19 cellular contexts compared by ENCODE assay signal in genomic region chr22:27146871-27147591, GRCh38.
A peak's percentile ranks its signal among the peaks of the same experiment; 100 is the strongest.
DNase-seq lines count a peak whose midpoint lies in the region; ATAC-seq, FAIRE-seq and TF ChIP-seq lines count a peak whose summit lies in the region.
"Had no signal": no experiment of that assay in that cellular context is flagged by ENCODE, and none has a peak within 500 bp of the region (broad histone marks: within the 10 kb centered on the region; RNA-seq: fewer than 3 reads in every experiment).

No MANE protein-coding gene starts in this region.

- H3K9ac ChIP-seq in K562 (ENCODE audit: insufficient read depth in 1 of 2, low read depth in 2 of 2, low read length in 2 of 2) (no peak overlapping the region), mesendoderm (ENCODE audit: low read length) (no peak overlapping the region)

- H3K27me3 ChIP-seq in K562 (ENCODE audit: control insufficient read depth in 2 of 2, insufficient read depth in 2 of 2, low read length in 2 of 2) (no peaks in the 10 kb centered on the region; a peak in 1 of 5 replicates), mesendoderm (ENCODE audit: insufficient read depth, low read length, poor library complexity) (no peaks in the 10 kb centered on the region)

- H2BK15ac ChIP-seq in mesendoderm (replicated peaks; ENCODE audit: low read depth) = no peak overlapping the region

- TF ChIP-seq EP300 in K562 (IDR thresholded peaks at IDR 0.05; ENCODE audit: low read length) = no peak

- H3K4ac ChIP-seq in mesendoderm (ENCODE audit: low read depth, low read length) = no peak overlapping the region

- 0% methylated on average over 4 of the region's 4 CpGs for WGBS in K562 (ENCODE audit: insufficient coverage, low coverage, missing lambda C conversion rate)
- no CpG with 5 or more reads among the region's 4 CpGs for WGBS in mesendoderm (ENCODE audit: extremely low coverage, insufficient coverage, low lambda C conversion rate)

- no peak overlapping the region for H4K5ac ChIP-seq in mesendoderm (ENCODE audit: low read length)

- no TSS peak for BruUV-seq in K562 (replicated peaks; lab: Mats Ljungman, UMichigan)

- FAIRE-seq in HTR-8/SVneo (lab: Jason Lieb, UNC) = no peak
- FAIRE-seq in K562 (lab: Jason Lieb, UNC) = no peak
- FAIRE-seq: H1 had no signal

- no peak overlapping the region for H4K8ac ChIP-seq in mesendoderm (ENCODE audit: low read depth, low read length)

- H3K56ac ChIP-seq in mesendoderm (ENCODE audit: low read length) = no peak overlapping the region

- H3K18ac ChIP-seq in mesendoderm (ENCODE audit: low read length) = no peak overlapping the region

- CTCF ChIA-PET in K562 (lab: Yijun Ruan, JAX; ENCODE audit: low intra/inter-chr PET ratio) = no interaction called here
- CTCF ChIA-PET in activated naive CD4-positive, alpha-beta T cell treated with anti-CD3 and anti-CD28 coated beads for 36 hours (lab: Charles Lee) = interaction anchor here (0.6 kb wide), 1 partner anchor 475 kb away, joined by 4 read pairs; no protein-coding TSS in a partner anchor

- TF ChIP-seq POLR2A in K562 (conservative IDR thresholded peaks at IDR 0.05) = no peak

- H3K27me3 Mint-ChIP-seq in activated naive CD4-positive, alpha-beta T cell treated with anti-CD3 and anti-CD28 coated beads for 36 hours (ENCODE audit: low read depth) = peaks cover 36% of the 10 kb centered on the region
- H3K27me3 Mint-ChIP-seq: IgD-negative memory B cell had no signal

- POLR2A ChIA-PET in K562 (lab: Yijun Ruan, JAX) = no interaction called here

- no peak overlapping the region for H3K4me3 Mint-ChIP-seq in activated naive CD4-positive, alpha-beta T cell treated with anti-CD3 and anti-CD28 coated beads for 36 hours
- H3K4me3 Mint-ChIP-seq: CD14-positive monocyte, IgD-negative memory B cell had no signal

- DNase-seq in EH (ENCODE audit: low read depth) (peak; percentile 25), HTR-8/SVneo (ENCODE audit: insufficient read length, low spot score) (peak; percentile 19), K562 (ENCODE audit: extremely low read depth in 1 of 4, low spot score in 3 of 4) (no peak), mesendoderm (peak; percentile 19)
- no peak for DNase-seq in activated naive CD4-positive, alpha-beta T cell treated with anti-CD3 and anti-CD28 coated beads, Interleukin-2, amount 50 U/mL, for 72 hours (ENCODE audit: low spot score in 2 of 2)
- DNase-seq in activated naive CD4-positive, alpha-beta T cell treated with anti-CD3 and anti-CD28 coated beads for 36 hours = no peak
- DNase-seq: DMS153, Kasumi-1, MM.1S, NCI-H1092 treated with DMSO at 0.1 percent for 48 hours, NCI-H146, NCI-H2029 treated with DMSO at 0.1 percent for 48 hours, PC-3, T-helper 1 cell had no signal

- H3K27ac ChIP-seq in K562 (ENCODE audit: extremely low read depth, low read depth, low read length) (no peak overlapping the region), mesendoderm (ENCODE audit: low read depth, low read length) (no peak overlapping the region)
- H3K27ac ChIP-seq: HL-60 had no signal

- no peak overlapping the region for H2BK5ac ChIP-seq in mesendoderm (ENCODE audit: low read length)

- no peaks in the 10 kb centered on the region for H3K4me1 ChIP-seq in K562 (replicated peaks in 1 of 2; ENCODE audit: control insufficient read depth in 2 of 2, insufficient read depth in 2 of 2, low read length in 2 of 2)
- H3K4me1 ChIP-seq in mesendoderm (ENCODE audit: control insufficient read depth, low read depth, low read length) = no peaks in the 10 kb centered on the region

- H2AK5ac ChIP-seq in mesendoderm (ENCODE audit: low read length) = no peak overlapping the region

- H3K9me3 ChIP-seq in K562 (replicated peaks; ENCODE audit: control insufficient read depth, insufficient read depth, low read depth, low read length) = no peaks in the 10 kb centered on the region

- H3K4me3 ChIP-seq in K562 = no peak overlapping the region
- no peak overlapping the region for H3K4me3 ChIP-seq in mesendoderm (ENCODE audit: low read length)

- in situ Hi-C loops in K562 (cut with MboI) = no loop called here

- H3K79me1 ChIP-seq in mesendoderm (ENCODE audit: low read length) = no peaks in the 10 kb centered on the region

- no peak for TF ChIP-seq CTCF in K562 (IDR thresholded peaks at IDR 0.05 in 2 of 3, conservative IDR thresholded peaks at IDR 0.05 in 1 of 3; ENCODE audit: insufficient read depth in 2 of 3, low read depth in 1 of 3, low read length in 3 of 3)

- no peaks in the 10 kb centered on the region for H4K20me1 ChIP-seq in K562 (replicated peaks; ENCODE audit: control insufficient read depth, insufficient read depth, low read length)

- H3K9me1 ChIP-seq in K562 (ENCODE audit: control insufficient read depth, insufficient read depth, low read length) = no peaks in the 10 kb centered on the region

- H3K4me2 ChIP-seq in K562 (ENCODE audit: insufficient read depth, low read length) = no peak overlapping the region
- no peak overlapping the region for H3K4me2 ChIP-seq in mesendoderm (ENCODE audit: low read length)

- no peak overlapping the region for H2BK120ac ChIP-seq in mesendoderm (ENCODE audit: low read depth, low read length)

- H3K9me3 Mint-ChIP-seq in activated naive CD4-positive, alpha-beta T cell treated with anti-CD3 and anti-CD28 coated beads, Interleukin-2, amount 50 U/mL, for 72 hours = peaks cover 6 to 7% of the 10 kb centered on the region in 2 donors
- no peaks in the 10 kb centered on the region for H3K9me3 Mint-ChIP-seq in activated naive CD4-positive, alpha-beta T cell treated with anti-CD3 and anti-CD28 coated beads for 36 hours
- H3K9me3 Mint-ChIP-seq: IgD-negative memory B cell had no signal

- H3K36me3 ChIP-seq in K562 (ENCODE audit: control insufficient read depth, insufficient read depth, low read length) = no peaks in the 10 kb centered on the region
- no peaks in the 10 kb centered on the region for H3K36me3 ChIP-seq in mesendoderm (ENCODE audit: control insufficient read depth, insufficient read depth, low read length)

- intact Hi-C loops in K562 (cut with micrococcal nuclease) = no loop called here
- intact Hi-C loops in activated naive CD4-positive, alpha-beta T cell treated with anti-CD3 and anti-CD28 coated beads for 36 hours (cut with micrococcal nuclease) = no loop called here

- no peak overlapping the region for H3K27ac Mint-ChIP-seq in activated naive CD4-positive, alpha-beta T cell treated with anti-CD3 and anti-CD28 coated beads, Interleukin-2, amount 50 U/mL, for 72 hours
- H3K27ac Mint-ChIP-seq in activated naive CD4-positive, alpha-beta T cell treated with anti-CD3 and anti-CD28 coated beads for 36 hours = no peak overlapping the region
- H3K27ac Mint-ChIP-seq: CD14-positive monocyte, IgD-negative memory B cell had no signal

- no peak for TF ChIP-seq RAD21 in K562 (CRISPR knock-in tag; conservative IDR thresholded peaks at IDR 0.05 in 1 of 2, IDR thresholded peaks at IDR 0.05 in 1 of 2)

- ATAC-seq in K562 (no peak), HG03378 (IDR thresholded peaks at IDR 0.05; ENCODE audit: unreplicated experiment) (no peak)
- no peak for ATAC-seq in activated naive CD4-positive, alpha-beta T cell treated with anti-CD3 and anti-CD28 coated beads, Interleukin-2, amount 50 U/mL, for 72 hours
- ATAC-seq: PC-3 had no signal

- peaks cover 2% of the 10 kb centered on the region for H3K4me1 Mint-ChIP-seq in activated naive CD4-positive, alpha-beta T cell treated with anti-CD3 and anti-CD28 coated beads for 36 hours (ENCODE audit: low read depth)
- H3K4me1 Mint-ChIP-seq: IgD-negative memory B cell had no signal

- H3K36me3 Mint-ChIP-seq in activated naive CD4-positive, alpha-beta T cell treated with anti-CD3 and anti-CD28 coated beads, Interleukin-2, amount 50 U/mL, for 72 hours = peaks cover 0 to 6% of the 10 kb centered on the region in 2 donors
- H3K36me3 Mint-ChIP-seq in activated naive CD4-positive, alpha-beta T cell treated with anti-CD3 and anti-CD28 coated beads for 36 hours (ENCODE audit: low read depth) = no peaks in the 10 kb centered on the region
- H3K36me3 Mint-ChIP-seq: CD14-positive monocyte had no signal

- H2AFZ ChIP-seq in K562 (ENCODE audit: low read depth, low read length) = no peak overlapping the region

- H3K23ac ChIP-seq in mesendoderm (ENCODE audit: low read length) = no peak overlapping the region

- H3K79me2 ChIP-seq in K562 (ENCODE audit: control insufficient read depth, insufficient read depth, low read length) = no peaks in the 10 kb centered on the region
- H3K79me2 ChIP-seq in mesendoderm (ENCODE audit: control insufficient read depth, insufficient read depth, low read length) = no peaks in the 10 kb centered on the region

TF ChIP-seq in K562, 482 proteins besides CTCF, POLR2A, EP300 and RAD21:
- no peak for TF ChIP-seq TAF15 (IDR thresholded peaks at IDR 0.05; ENCODE audit: low read depth, low read length)
- peak; percentile 49; the same call in 1 of the 2 replicates for TF ChIP-seq RFX1 (IDR thresholded peaks at IDR 0.05)
- no peak for TF ChIP-seq MECOM (CRISPR knock-in tag; IDR thresholded peaks at IDR 0.05)

Comparison
In these comparisons a context has a peak if more than half of its experiments do, and no peak if none do; other contexts are left out.
1. DNase-seq: peak in EH (single experiment), HTR-8/SVneo (single experiment) and mesendoderm (single experiment); none in K562 (0 of 4), activated naive CD4-positive, alpha-beta T cell treated with anti-CD3 and anti-CD28 coated beads, Interleukin-2, amount 50 U/mL, for 72 hours (0 of 2) and activated naive CD4-positive, alpha-beta T cell treated with anti-CD3 and anti-CD28 coated beads for 36 hours (single experiment).